ENCODE assay signal across 11 cellular contexts in genomic region chr4:138158746-138159297, GRCh38.
DNase-seq lines count a peak whose midpoint lies in the region; ATAC-seq, FAIRE-seq and TF ChIP-seq lines count a peak whose summit lies in the region.
"Had no signal": no experiment of that assay in that cellular context is flagged by ENCODE, and none has a peak within 500 bp of the region (broad histone marks: within the 10 kb centered on the region; RNA-seq: fewer than 3 reads in every experiment).

No MANE protein-coding gene starts in this region.

- no peak overlapping the region for H3K4me2 ChIP-seq in GM12878 (ENCODE audit: control insufficient read depth, insufficient read depth)

- no peak for TF ChIP-seq POLR2A in GM12878 (IDR thresholded peaks at IDR 0.05; ENCODE audit: low read depth, low read length)

- H4K20me1 ChIP-seq in GM12878 (ENCODE audit: control insufficient read depth, insufficient read depth), result no peaks in the 10 kb centered on the region

- POLR2A ChIA-PET in GM12878 (lab: Charles Lee), result interaction anchor here (1.2 kb wide), 1 partner anchor 9 kb away, joined by 3 read pairs; no protein-coding TSS in a partner anchor

- in situ Hi-C loops in GM12878 (cut with MboI), result no loop called here

- intact Hi-C loops in GM12878 (cut with micrococcal nuclease; ENCODE audit: unreplicated experiment), result no loop called here

- H2AFZ ChIP-seq in GM12878 (ENCODE audit: control insufficient read depth, low read depth, low read length), result no peak overlapping the region

- no peak for FAIRE-seq in GM12878 (lab: Jason Lieb, UNC)

- ATAC-seq in HG03558 (IDR thresholded peaks at IDR 0.05; ENCODE audit: extremely low read depth, unreplicated experiment), result peak; percentile 54
- peak; percentile 43; the same call in 1 of the 3 replicates for ATAC-seq in GM12878
- no peak for ATAC-seq in stimulated activated memory B cell treated with anti-CD40 and anti-IgM and Interleukin-4, amounts not matched to agents 10 μg/mL and 1 μg/mL and 100 μg/mL, for 72 hours
- ATAC-seq in activated naive CD8-positive, alpha-beta T cell treated with anti-CD3 and anti-CD28 coated beads, Interleukin-2, amount 50 U/mL, for 24 hours, result no peak
- ATAC-seq: psoas muscle had no signal

- no peaks in the 10 kb centered on the region for H3K79me2 ChIP-seq in GM12878 (ENCODE audit: control insufficient read depth, insufficient read depth, low read length)

- H3K27me3 Mint-ChIP-seq in stimulated activated memory B cell treated with anti-CD40 and anti-IgM and Interleukin-4, amounts not matched to agents 10 μg/mL and 1 μg/mL and 100 μg/mL, for 72 hours, result no peaks in the 10 kb centered on the region
- no peaks in the 10 kb centered on the region for H3K27me3 Mint-ChIP-seq in activated naive CD8-positive, alpha-beta T cell treated with anti-CD3 and anti-CD28 coated beads, Interleukin-2, amount 50 U/mL, for 24 hours

- no peak for TF ChIP-seq RAD21 in GM12878 (IDR thresholded peaks at IDR 0.05; ENCODE audit: insufficient read depth, low read depth, low read length)

- H3K4me1 ChIP-seq in GM12878 (ENCODE audit: control insufficient read depth, insufficient read depth, low read length), result no peaks in the 10 kb centered on the region
- H3K4me1 ChIP-seq: Caco-2, psoas muscle had no signal

- no peak for TF ChIP-seq EP300 in GM12878 (IDR thresholded peaks at IDR 0.05; ENCODE audit: borderline replicate concordance in 1 of 2, control insufficient read depth in 1 of 2, low read depth in 2 of 2, low read length in 2 of 2)

- no peak overlapping the region for H3K27ac Mint-ChIP-seq in stimulated activated memory B cell treated with anti-CD40 and anti-IgM and Interleukin-4, amounts not matched to agents 10 μg/mL and 1 μg/mL and 100 μg/mL, for 72 hours
- no peak overlapping the region for H3K27ac Mint-ChIP-seq in activated naive CD8-positive, alpha-beta T cell treated with anti-CD3 and anti-CD28 coated beads, Interleukin-2, amount 50 U/mL, for 24 hours

- H3K4me3 ChIP-seq in GM12878, result no peak overlapping the region
- H3K4me3 ChIP-seq: psoas muscle had no signal

- no peaks in the 10 kb centered on the region for H3K36me3 Mint-ChIP-seq in stimulated activated memory B cell treated with anti-CD40 and anti-IgM and Interleukin-4, amounts not matched to agents 10 μg/mL and 1 μg/mL and 100 μg/mL, for 72 hours
- no peaks in the 10 kb centered on the region for H3K36me3 Mint-ChIP-seq in activated naive CD8-positive, alpha-beta T cell treated with anti-CD3 and anti-CD28 coated beads, Interleukin-2, amount 50 U/mL, for 24 hours (ENCODE audit: low read depth)

- WGBS in GM12878 (ENCODE audit: insufficient coverage, insufficient replicate concordance, low lambda C conversion rate, missing lambda C conversion rate), result 75% methylated on average over 2 of the region's 2 CpGs

- no peaks in the 10 kb centered on the region for H3K27me3 ChIP-seq in GM12878 (replicated peaks in 1 of 2; ENCODE audit: control insufficient read depth in 2 of 2, insufficient read depth in 2 of 2, low read length in 1 of 2)

- no peak overlapping the region for H3K27ac ChIP-seq in GM12878 (ENCODE audit: control insufficient read depth, insufficient read depth)
- H3K27ac ChIP-seq: psoas muscle had no signal

- H3K36me3 ChIP-seq in GM12878 (ENCODE audit: control insufficient read depth in 2 of 2, insufficient read depth in 2 of 2, low read length in 1 of 2), result no peaks in the 10 kb centered on the region

- no peaks in the 10 kb centered on the region for H3K9me3 Mint-ChIP-seq in stimulated activated memory B cell treated with anti-CD40 and anti-IgM and Interleukin-4, amounts not matched to agents 10 μg/mL and 1 μg/mL and 100 μg/mL, for 72 hours
- no peaks in the 10 kb centered on the region for H3K9me3 Mint-ChIP-seq in activated naive CD8-positive, alpha-beta T cell treated with anti-CD3 and anti-CD28 coated beads, Interleukin-2, amount 50 U/mL, for 24 hours

- no peak overlapping the region for H3K4me3 Mint-ChIP-seq in stimulated activated memory B cell treated with anti-CD40 and anti-IgM and Interleukin-4, amounts not matched to agents 10 μg/mL and 1 μg/mL and 100 μg/mL, for 72 hours
- no peak overlapping the region for H3K4me3 Mint-ChIP-seq in activated naive CD8-positive, alpha-beta T cell treated with anti-CD3 and anti-CD28 coated beads, Interleukin-2, amount 50 U/mL, for 24 hours

- SMC1A ChIA-PET in GM12878 (lab: Charles Lee; ENCODE audit: uncharacterized antibody, unreplicated experiment), result interaction anchor here (1.0 to 1.3 kb wide), 2 partner anchors 9 to 414 kb away, joined by 3 read pairs; no protein-coding TSS in a partner anchor

- RAD21 ChIA-PET in GM12878 (lab: Charles Lee; ENCODE audit: unreplicated experiment), result interaction anchor here (1.4 kb wide), 1 partner anchor 23 kb away, joined by 3 read pairs; no protein-coding TSS in a partner anchor

- TF ChIP-seq CTCF in GM12878 (IDR thresholded peaks at IDR 0.05 in 2 of 3, conservative IDR thresholded peaks at IDR 0.05 in 1 of 3; ENCODE audit: control insufficient read depth in 2 of 3, extremely low read depth in 1 of 3, insufficient read depth in 1 of 3, low read depth in 3 of 3, low read length in 3 of 3), result no peak

- CTCF ChIA-PET in GM12878 (lab: Yijun Ruan, JAX), result interaction anchor here (1.2 to 1.9 kb wide), 2 partner anchors 24 to 68 kb away, joined by 5 to 7 read pairs; no protein-coding TSS in a partner anchor

- no TSS peak for BruUV-seq in GM12878 (replicated peaks; lab: Mats Ljungman, UMichigan)

- no peaks in the 10 kb centered on the region for H3K9me3 ChIP-seq in GM12878 (replicated peaks; ENCODE audit: control insufficient read depth, insufficient read depth, low read length)
- H3K9me3 ChIP-seq: Caco-2, psoas muscle had no signal

- H3K4me1 Mint-ChIP-seq in stimulated activated memory B cell treated with anti-CD40 and anti-IgM and Interleukin-4, amounts not matched to agents 10 μg/mL and 1 μg/mL and 100 μg/mL, for 72 hours, result no peaks in the 10 kb centered on the region
- H3K4me1 Mint-ChIP-seq in activated naive CD8-positive, alpha-beta T cell treated with anti-CD3 and anti-CD28 coated beads, Interleukin-2, amount 50 U/mL, for 24 hours, result no peaks in the 10 kb centered on the region

- no peak overlapping the region for H3K9ac ChIP-seq in GM12878 (ENCODE audit: control insufficient read depth, insufficient read depth, low read length)

- peak; percentile 26 for DNase-seq in COLO829 (ENCODE audit: low spot score)
- DNase-seq in GM12878 (ENCODE audit: low read depth, low spot score), result no peak
- DNase-seq in kidney tubule cell (ENCODE audit: low spot score), result peak; percentile 70
- DNase-seq in NOMO-1 (lab: John Stamatoyannopoulos, UW; ENCODE audit: unreplicated experiment in 2 of 2), result no peak
- DNase-seq in stimulated activated CD4-positive, alpha-beta T cell treated with anti-CD3 and anti-CD28 coated beads, Interleukin-2, amount 100 ng/mL, for 48 hours, result no peak
- DNase-seq in activated naive CD8-positive, alpha-beta T cell treated with anti-CD3 and anti-CD28 coated beads, Interleukin-2, amount 50 U/mL, for 24 hours, result no peak
- DNase-seq: Caco-2, cerebellar nuclear complex, psoas muscle had no signal

TF ChIP-seq in GM12878, 131 proteins besides CTCF, POLR2A, EP300 and RAD21 (continues in another document):
- no peak for TF ChIP-seq EGR1 (IDR thresholded peaks at IDR 0.05; ENCODE audit: borderline replicate concordance in 1 of 2, low read depth in 2 of 2, low read length in 2 of 2)
- no peak for TF ChIP-seq MXI1 (IDR thresholded peaks at IDR 0.05; ENCODE audit: low read depth, low read length)
- no peak for TF ChIP-seq IKZF2 (IDR thresholded peaks at IDR 0.05)
- no peak for TF ChIP-seq MAX (IDR thresholded peaks at IDR 0.05; ENCODE audit: low read depth, low read length)
- no peak for TF ChIP-seq YY1 (IDR thresholded peaks at IDR 0.05; ENCODE audit: low read depth, low read length)
- TF ChIP-seq ELK1 (IDR thresholded peaks at IDR 0.05; ENCODE audit: low read depth, low read length), result no peak
- TF ChIP-seq RBBP5 (conservative IDR thresholded peaks at IDR 0.05), result no peak

Comparison
In these comparisons a context has a peak if more than half of its experiments do, and no peak if none do; other contexts are left out.
1. DNase-seq: peak in COLO829 (single experiment) and kidney tubule cell (single experiment); none in GM12878 (single experiment), NOMO-1 (0 of 2), stimulated activated CD4-positive, alpha-beta T cell treated with anti-CD3 and anti-CD28 coated beads, Interleukin-2, amount 100 ng/mL, for 48 hours (0 of 2) and activated naive CD8-positive, alpha-beta T cell treated with anti-CD3 and anti-CD28 coated beads, Interleukin-2, amount 50 U/mL, for 24 hours (single experiment).
2. ATAC-seq: peak in HG03558 (single experiment) and GM12878 (single experiment); none in stimulated activated memory B cell treated with anti-CD40 and anti-IgM and Interleukin-4, amounts not matched to agents 10 μg/mL and 1 μg/mL and 100 μg/mL, for 72 hours (single experiment) and activated naive CD8-positive, alpha-beta T cell treated with anti-CD3 and anti-CD28 coated beads, Interleukin-2, amount 50 U/mL, for 24 hours (single experiment).